ENCODE assay signal across 19 cellular contexts in the genomic region with DNA sequence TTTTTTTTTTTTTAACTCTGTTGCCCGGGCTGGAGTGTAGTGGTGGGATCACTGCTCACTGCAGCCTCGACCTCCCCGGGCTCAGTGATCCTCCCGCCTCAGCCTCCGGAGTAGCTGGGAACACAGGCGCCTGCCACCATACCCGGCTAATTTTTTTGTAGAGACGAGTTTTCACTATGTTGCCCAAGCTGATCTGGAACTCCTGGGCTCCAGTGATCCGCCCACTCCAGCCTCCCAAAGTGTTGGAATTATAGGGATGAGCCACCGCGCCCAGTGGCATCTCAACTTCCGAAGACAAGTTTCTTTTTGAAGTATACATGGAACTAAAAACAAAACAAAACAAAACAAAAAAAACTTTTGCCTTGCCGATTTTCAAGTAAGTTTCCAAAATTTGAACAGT.
DNase-seq lines count a peak whose midpoint lies in the region; TF ChIP-seq lines count a peak whose summit lies in the region.
"Had no signal": no experiment of that assay in that cellular context is flagged by ENCODE, and none has a peak within 500 bp of the region (broad histone marks: within the 10 kb centered on the region; RNA-seq: fewer than 3 reads in every experiment).

No MANE protein-coding gene starts in this region.

- H3K27ac ChIP-seq in smooth muscle cell (ENCODE audit: low read depth): no peak overlapping the region
- H3K27ac ChIP-seq: HL-60 had no signal

- H3K36me3 ChIP-seq in iPS-15b (ENCODE audit: control insufficient read depth, insufficient read depth, low read length) (no peaks in the 10 kb centered on the region), smooth muscle cell (ENCODE audit: low read depth) (no peaks in the 10 kb centered on the region)

- peak overlapping the region; percentile 59 for H2AFZ ChIP-seq in smooth muscle cell (ENCODE audit: low read depth)

- no peak overlapping the region for H3K9ac ChIP-seq in iPS-15b (ENCODE audit: low read depth, low read length)
- H3K9ac ChIP-seq in smooth muscle cell (ENCODE audit: low read depth): no peak overlapping the region

- H3K79me2 ChIP-seq in smooth muscle cell (ENCODE audit: low read depth): no peaks in the 10 kb centered on the region

- DNase-seq in HFFc6: no peak
- no peak for DNase-seq in smooth muscle cell (lab: John Stamatoyannopoulos, UW; ENCODE audit: unreplicated experiment)
- no peak for DNase-seq in SIG-M5 (lab: John Stamatoyannopoulos, UW)
- no peak for DNase-seq in NCI-H526 treated with DMSO at 0.1 percent for 48 hours (lab: John Stamatoyannopoulos, UW)
- DNase-seq in HuH-7.5 (ENCODE audit: low spot score): no peak
- DNase-seq in inferior parietal cortex (ENCODE audit: extremely low spot score): no peak
- DNase-seq: CD4-positive, alpha-beta T cell; DMS79 treated with DMSO at 0.1 percent for 48 hours; GF-D8; KBM-7; NCI-H1417 treated with DMSO at 0.1 percent for 48 hours; NCI-H2029; NCI-H2171 treated with DMSO at 0.1 percent for 48 hours; NCI-H446 treated with DMSO at 0.1 percent for 48 hours; NCI-H748 treated with DMSO at 0.1 percent for 48 hours had no signal

- H3K27me3 Mint-ChIP-seq in HFFc6 (ENCODE audit: insufficient read depth): peaks cover 17% of the 10 kb centered on the region

- no peaks in the 10 kb centered on the region for H3F3A ChIP-seq in smooth muscle cell (ENCODE audit: low read depth)

- H4K20me1 ChIP-seq in smooth muscle cell (ENCODE audit: low read depth): no peaks in the 10 kb centered on the region

- H3K4me1 Mint-ChIP-seq in HFFc6 (ENCODE audit: low read depth): peaks cover 10% of the 10 kb centered on the region

- no peaks in the 10 kb centered on the region; the same call in 1 of the 2 replicates for H3K9me3 Mint-ChIP-seq in HFFc6

- H3K4me3 ChIP-seq in WI38 (ENCODE audit: low read depth, low read length) (peak overlapping the region; percentile 27), iPS-15b (ENCODE audit: low read depth, low read length) (peak overlapping the region; percentile 46), smooth muscle cell (peak overlapping the region; percentile 47)

- 34% methylated on average over 13 of the region's 13 CpGs for WGBS in smooth muscle cell (ENCODE audit: low lambda C conversion rate)

- H3K27me3 ChIP-seq in iPS-15b (ENCODE audit: control insufficient read depth, insufficient read depth, low read length) (peaks cover 16% of the 10 kb centered on the region), smooth muscle cell (ENCODE audit: low read depth) (no peaks in the 10 kb centered on the region)

- H3K4me1 ChIP-seq in iPS-15b (ENCODE audit: control insufficient read depth, insufficient read depth, low read length): no peaks in the 10 kb centered on the region
- no peaks in the 10 kb centered on the region for H3K4me1 ChIP-seq in smooth muscle cell (ENCODE audit: low read depth)

- H3K9me3 ChIP-seq in iPS-15b (ENCODE audit: control insufficient read depth, insufficient read depth, low read length): no peaks in the 10 kb centered on the region
- H3K9me3 ChIP-seq in smooth muscle cell (replicated peaks; ENCODE audit: low read depth): no peaks in the 10 kb centered on the region

- H3K36me3 Mint-ChIP-seq in HFFc6 (ENCODE audit: low read depth): no peaks in the 10 kb centered on the region

- peak overlapping the region; percentile 49 for H3K4me3 Mint-ChIP-seq in HFFc6
- H3K4me3 Mint-ChIP-seq: B cell; CD4-positive, alpha-beta T cell had no signal

- TF ChIP-seq CTCF in HFFc6 (IDR thresholded peaks at IDR 0.05): no peak
- TF ChIP-seq CTCF in WI38 (IDR thresholded peaks at IDR 0.05; ENCODE audit: low read depth, low read length): no peak
- TF ChIP-seq CTCF in smooth muscle cell (IDR thresholded peaks at IDR 0.05; ENCODE audit: borderline replicate concordance, insufficient read depth, poor library complexity, severe bottlenecking): no peak

- no peak overlapping the region for H3K27ac Mint-ChIP-seq in HFFc6
- H3K27ac Mint-ChIP-seq: B cell; CD4-positive, alpha-beta T cell had no signal

- peak overlapping the region; percentile 82 for H3K4me2 ChIP-seq in smooth muscle cell
